ENCODE assay signal across 28 cellular contexts in the genomic region with DNA sequence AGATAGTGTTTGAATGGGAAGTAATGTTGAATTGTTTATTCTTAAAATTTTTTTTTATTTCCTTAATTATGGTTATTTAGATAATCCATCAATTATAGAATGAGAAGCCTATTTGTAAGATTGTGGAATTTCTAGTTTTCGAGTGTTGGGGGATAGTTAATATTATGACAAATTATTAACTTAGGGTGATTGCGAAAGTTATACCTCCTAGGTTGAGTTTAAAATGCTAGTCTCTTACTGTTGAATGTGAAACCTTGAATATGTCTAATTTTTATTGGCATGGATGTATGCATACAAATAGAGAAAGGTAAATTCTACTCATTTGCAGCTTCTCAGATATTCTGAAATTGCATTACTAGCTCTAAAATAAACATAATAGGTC. TPM values are rescaled to one million over a fixed set of nuclear protein-coding genes. Genes with fewer than 3 reads are reported as not detected.
"Had no signal": no experiment of that assay in that cellular context is flagged by ENCODE, and none has a peak within 500 bp of the region (broad histone marks: within the 10 kb centered on the region; RNA-seq: fewer than 3 reads in every experiment).

No MANE protein-coding gene starts in this region.

- H3K4me3 Mint-ChIP-seq: activated CD8-positive, alpha-beta memory T cell treated with anti-CD3 and anti-CD28 coated beads, Interleukin-2, amount 10 ng/mL, durations not matched to agents 7 days and 5 days; activated CD8-positive, alpha-beta T cell treated with anti-CD3 and anti-CD28 coated beads for 36 hours; activated naive CD8-positive, alpha-beta T cell; activated T-cell treated with anti-CD3 and anti-CD28 coated beads, Interleukin-2, amount 50 U/mL, for 72 hours; memory B cell; natural killer cell treated with Interleukin-12 subunit alpha and Interleukin-12 subunit beta and Interleukin-15 and Interleukin-18, amount 100 ng/mL, for 72 hours; stimulated activated naive B cell treated with anti-CD40 and anti-IgM and Interleukin-4, amounts not matched to agents 10 μg/mL and 1 μg/mL and 100 μg/mL, for 72 hours; WTC11 had no signal

- ATAC-seq: activated CD8-positive, alpha-beta memory T cell treated with anti-CD3 and anti-CD28 coated beads, Interleukin-2, amount 10 ng/mL, durations not matched to agents 7 days and 5 days; activated CD8-positive, alpha-beta T cell treated with anti-CD3 and anti-CD28 coated beads for 36 hours; activated T-cell treated with anti-CD3 and anti-CD28 coated beads, Interleukin-2, amount 50 U/mL, for 72 hours; heart right ventricle; left cardiac atrium; mucosa of descending colon; natural killer cell treated with Interleukin-12 subunit alpha and Interleukin-12 subunit beta and Interleukin-15 and Interleukin-18, amount 100 ng/mL, for 72 hours; stimulated activated naive B cell treated with anti-CD40 and anti-IgM and Interleukin-4, amounts not matched to agents 10 μg/mL and 1 μg/mL and 100 μg/mL, for 72 hours; upper lobe of right lung; WTC11 had no signal

- H3K4me1 Mint-ChIP-seq: activated CD8-positive, alpha-beta memory T cell treated with anti-CD3 and anti-CD28 coated beads, Interleukin-2, amount 10 ng/mL, durations not matched to agents 7 days and 5 days; memory B cell; stimulated activated naive B cell treated with anti-CD40 and anti-IgM and Interleukin-4, amounts not matched to agents 10 μg/mL and 1 μg/mL and 100 μg/mL, for 72 hours; WTC11 had no signal

- DNase-seq: activated CD4-positive, alpha-beta T cell treated with anti-CD3 and anti-CD28 coated beads, Interleukin-2, amount 50 U/mL, for 1 hour; activated CD8-positive, alpha-beta memory T cell treated with anti-CD3 and anti-CD28 coated beads, Interleukin-2, amount 10 ng/mL, durations not matched to agents 7 days and 5 days; activated CD8-positive, alpha-beta T cell treated with anti-CD3 and anti-CD28 coated beads for 36 hours; activated naive CD4-positive, alpha-beta T cell; activated T-cell treated with anti-CD3 and anti-CD28 coated beads, Interleukin-2, amount 50 U/mL, for 72 hours; aorta; dermis blood vessel endothelial cell; effector CD4-positive, alpha-beta T cell; esophagus squamous epithelium; foreskin melanocyte; heart right ventricle; left cardiac atrium; mucosa of descending colon; sigmoid colon; small intestine; stimulated activated CD4-positive, alpha-beta T cell treated with anti-CD3 and anti-CD28 coated beads, Interleukin-4, amount 100 ng/mL, for 4 hours; stimulated activated CD8-positive, alpha-beta memory T cell treated with anti-CD3 and anti-CD28 coated beads, Interleukin-4, amount 100 ng/mL, for 48 hours; stimulated activated naive B cell treated with anti-CD40 and anti-IgM and Interleukin-4, amounts not matched to agents 10 μg/mL and 1 μg/mL and 100 μg/mL, for 72 hours; stomach; T-helper 2 cell; tibial artery; upper lobe of right lung had no signal

- H3K27ac ChIP-seq: esophagus squamous epithelium, heart right ventricle, sigmoid colon, stomach, tibial artery, upper lobe of right lung had no signal

- H3K4me1 ChIP-seq: body of pancreas, esophagus squamous epithelium, heart right ventricle, sigmoid colon, stomach, tibial artery, upper lobe of right lung had no signal

- FAIRE-seq: colon, small intestine had no signal

- H3K27me3 ChIP-seq: body of pancreas, esophagus squamous epithelium, heart right ventricle, sigmoid colon, stomach, tibial artery, upper lobe of right lung had no signal

- H3K4me3 ChIP-seq: body of pancreas, esophagus squamous epithelium, heart right ventricle, mucosa of descending colon, sigmoid colon, stomach, tibial artery, upper lobe of right lung had no signal

- H3K27me3 Mint-ChIP-seq: activated CD8-positive, alpha-beta memory T cell treated with anti-CD3 and anti-CD28 coated beads, Interleukin-2, amount 10 ng/mL, durations not matched to agents 7 days and 5 days; activated naive CD8-positive, alpha-beta T cell; memory B cell; natural killer cell treated with Interleukin-12 subunit alpha and Interleukin-12 subunit beta and Interleukin-15 and Interleukin-18, amount 100 ng/mL, for 72 hours; stimulated activated naive B cell treated with anti-CD40 and anti-IgM and Interleukin-4, amounts not matched to agents 10 μg/mL and 1 μg/mL and 100 μg/mL, for 72 hours had no signal

- H3K36me3 Mint-ChIP-seq: activated CD8-positive, alpha-beta memory T cell treated with anti-CD3 and anti-CD28 coated beads, Interleukin-2, amount 10 ng/mL, durations not matched to agents 7 days and 5 days; memory B cell; natural killer cell treated with Interleukin-12 subunit alpha and Interleukin-12 subunit beta and Interleukin-15 and Interleukin-18, amount 100 ng/mL, for 72 hours; stimulated activated naive B cell treated with anti-CD40 and anti-IgM and Interleukin-4, amounts not matched to agents 10 μg/mL and 1 μg/mL and 100 μg/mL, for 72 hours had no signal

- H3K36me3 ChIP-seq: esophagus squamous epithelium, heart right ventricle, sigmoid colon, stomach, tibial artery, upper lobe of right lung had no signal

- H3K9me3 ChIP-seq: upper lobe of right lung had no signal

- H3K27ac Mint-ChIP-seq: activated CD8-positive, alpha-beta memory T cell treated with anti-CD3 and anti-CD28 coated beads, Interleukin-2, amount 10 ng/mL, durations not matched to agents 7 days and 5 days; activated CD8-positive, alpha-beta T cell treated with anti-CD3 and anti-CD28 coated beads for 36 hours; activated naive CD8-positive, alpha-beta T cell; activated T-cell treated with anti-CD3 and anti-CD28 coated beads, Interleukin-2, amount 50 U/mL, for 72 hours; memory B cell; natural killer cell treated with Interleukin-12 subunit alpha and Interleukin-12 subunit beta and Interleukin-15 and Interleukin-18, amount 100 ng/mL, for 72 hours; stimulated activated naive B cell treated with anti-CD40 and anti-IgM and Interleukin-4, amounts not matched to agents 10 μg/mL and 1 μg/mL and 100 μg/mL, for 72 hours; WTC11 had no signal

RNA-seq across cellular contexts. Expression of a gene that starts 43.2 kb away (rescaled TPM):
- total RNA-seq: activated CD8-positive, alpha-beta T cell treated with anti-CD3 and anti-CD28 coated beads for 36 hours; activated T-cell treated with anti-CD3 and anti-CD28 coated beads, Interleukin-2, amount 50 U/mL, for 72 hours had no signal
